8 cellular contexts compared by ENCODE assay signal in the genomic region with DNA sequence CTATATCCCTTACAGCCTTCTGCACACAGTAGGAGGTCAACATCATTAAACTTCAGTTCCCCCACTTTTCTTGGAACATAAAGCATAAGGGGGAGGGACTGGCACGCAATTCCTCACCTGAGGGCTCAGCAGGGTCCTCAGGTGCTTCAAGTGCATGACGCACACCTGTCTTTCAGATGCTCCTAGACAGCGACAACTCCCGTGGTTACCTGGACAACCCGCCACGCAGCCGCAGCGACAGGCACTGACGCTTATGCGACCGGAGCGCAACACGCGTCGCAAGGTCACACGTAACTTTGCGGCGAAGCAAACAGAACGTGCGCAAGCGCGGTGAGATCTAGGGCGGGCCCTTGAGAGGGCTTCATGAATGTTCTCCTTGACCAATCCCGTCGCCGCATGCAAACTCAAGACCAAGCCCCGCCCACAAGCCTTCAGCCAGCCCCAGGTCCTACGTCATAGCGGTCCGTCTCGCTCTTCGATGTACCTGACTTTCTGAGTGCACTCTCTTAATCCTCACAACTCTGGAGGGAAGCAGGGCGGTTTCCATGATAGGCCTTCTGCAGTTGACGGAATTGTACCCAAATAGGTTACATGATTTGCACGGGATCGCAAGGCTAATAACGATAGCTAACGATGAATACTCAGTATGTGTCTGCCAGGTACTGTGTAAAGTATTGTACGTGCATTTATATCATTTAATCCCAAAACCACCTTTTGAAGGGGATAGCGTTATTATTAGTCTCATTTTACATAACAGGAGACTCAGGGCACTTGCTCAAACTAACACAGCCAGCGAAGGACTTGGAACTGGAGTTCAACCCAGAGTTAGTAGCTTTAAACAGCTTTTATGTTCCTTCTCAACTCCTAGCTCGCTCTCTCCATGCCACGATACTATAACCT. TPM values are rescaled to one million over a fixed set of nuclear protein-coding genes. Genes with fewer than 3 reads are reported as not detected.
A peak's percentile ranks its signal among the peaks of the same experiment; 100 is the strongest.
DNase-seq lines count a peak whose midpoint lies in the region; ATAC-seq and TF ChIP-seq lines count a peak whose summit lies in the region.

TSS of gene IFT172 (minus strand) at position 246 of the 900 bp plus-strand sequence. CDS start at position 156, 90 bp downstream.

- TF ChIP-seq POLR2A in prostate gland (IDR thresholded peaks at IDR 0.05), result peak; percentile 83

- no peaks in the 10 kb centered on the region for H3K36me3 Mint-ChIP-seq in T-helper 2 cell treated with Interferon-gamma antibody and Interleukin-4, amounts not matched to agents 5 μg/mL and 100 μg/mL, for 36 hours (ENCODE audit: low read depth)

- H3K9me3 ChIP-seq in right atrium auricular region, result no peaks in the 10 kb centered on the region
- H3K9me3 ChIP-seq in prostate gland, result no peaks in the 10 kb centered on the region

- no peak for TF ChIP-seq CTCF in right atrium auricular region (IDR thresholded peaks at IDR 0.05)
- TF ChIP-seq CTCF in prostate gland (IDR thresholded peaks at IDR 0.05), result peak in 1 of 4 experiments; percentile 3

- peaks cover 20% of the 10 kb centered on the region for H3K4me1 Mint-ChIP-seq in T-helper 2 cell treated with Interferon-gamma antibody and Interleukin-4, amounts not matched to agents 5 μg/mL and 100 μg/mL, for 36 hours (ENCODE audit: low read depth)

- H3K4me3 Mint-ChIP-seq in T-helper 2 cell treated with Interferon-gamma antibody and Interleukin-4, amounts not matched to agents 5 μg/mL and 100 μg/mL, for 36 hours, result peak within 1 kb of the TSS; percentile 87

- H3K36me3 ChIP-seq in right atrium auricular region, result no peaks in the 10 kb centered on the region
- no peaks in the 10 kb centered on the region for H3K36me3 ChIP-seq in prostate gland

- H3K27ac ChIP-seq in right atrium auricular region, result peak within 1 kb of the TSS; percentile 72 to 80
- peak within 1 kb of the TSS; percentile 66 to 80 for H3K27ac ChIP-seq in prostate gland

- peaks cover 14% of the 10 kb centered on the region for H3K27me3 Mint-ChIP-seq in T-helper 2 cell treated with Interferon-gamma antibody and Interleukin-4, amounts not matched to agents 5 μg/mL and 100 μg/mL, for 36 hours (ENCODE audit: low read depth)

- no peaks in the 10 kb centered on the region for H3K27me3 ChIP-seq in right atrium auricular region
- no peaks in the 10 kb centered on the region for H3K27me3 ChIP-seq in prostate gland (replicated peaks; ENCODE audit: insufficient read depth)

- ATAC-seq in GM18502 (IDR thresholded peaks at IDR 0.05; ENCODE audit: poor library complexity, unreplicated experiment) (peak; percentile 94), HG02943 (IDR thresholded peaks at IDR 0.05; ENCODE audit: low read depth, unreplicated experiment) (peak; percentile 88)

- WGBS in prostate gland, result 7% methylated on average over 43 of the region's 43 CpGs

- H3K27ac Mint-ChIP-seq in T-helper 2 cell treated with Interferon-gamma antibody and Interleukin-4, amounts not matched to agents 5 μg/mL and 100 μg/mL, for 36 hours, result peak within 1 kb of the TSS; percentile 91

- intact Hi-C loops in prostate gland (cut with DNase I), result loop anchor here (5.0 kb wide), 1 partner anchor 93 kb away; the partner anchor contains the start of gene ZNF512

- H3K4me3 ChIP-seq in right atrium auricular region (peak within 1 kb of the TSS; percentile 57 to 62), prostate gland (peak within 1 kb of the TSS; percentile 27 to 45)

- no peaks in the 10 kb centered on the region for H3K9me3 Mint-ChIP-seq in T-helper 2 cell treated with Interferon-gamma antibody and Interleukin-4, amounts not matched to agents 5 μg/mL and 100 μg/mL, for 36 hours

- peak; percentile 97 for DNase-seq in NCI-H187 treated with DMSO at 0.1 percent for 48 hours (lab: John Stamatoyannopoulos, UW)
- peak; percentile 99 for DNase-seq in T-helper 2 cell treated with Interferon-gamma antibody and Interleukin-4, amounts not matched to agents 5 μg/mL and 100 μg/mL, for 36 hours (ENCODE audit: low spot score)
- DNase-seq in anterior cingulate cortex (lab: John Stamatoyannopoulos, UW), result peak; percentile 70 to 100 (median 97)
- peak; percentile 100 for DNase-seq in right atrium auricular region (ENCODE audit: low spot score)
- peak; percentile 100 for DNase-seq in prostate gland (ENCODE audit: low spot score)
- peak; percentile 99 for DNase-seq in ureter (ENCODE audit: low spot score)

- H3K4me1 ChIP-seq in right atrium auricular region (peaks cover 0 to 23% of the 10 kb centered on the region in 2 donors), prostate gland (replicated peaks) (no peaks in the 10 kb centered on the region)

RNA-seq across cellular contexts. Expression of gene IFT172, which starts in this region (rescaled TPM):
- 10 to 100 TPM; 14.4 to 18.2 TPM for total RNA-seq in right atrium auricular region
- total RNA-seq in prostate gland, result 10 to 100 TPM; 32.6 to 42.8 TPM
- 40.4 TPM for total RNA-seq in ureter

Comparison
In these comparisons a context has a peak if more than half of its experiments do, and no peak if none do; other contexts are left out.
1. Peak in every context shown above with its lines: DNase-seq, ATAC-seq, H3K4me3 ChIP-seq and H3K27ac ChIP-seq.